In genomic region chr1:234887026-234887910, GRCh38 we compare ENCODE assay signal across 12 cellular contexts.
A peak's percentile ranks its signal among the peaks of the same experiment; 100 is the strongest.
DNase-seq lines count a peak whose midpoint lies in the region; ATAC-seq and TF ChIP-seq lines count a peak whose summit lies in the region.
"Had no signal": no experiment of that assay in that cellular context is flagged by ENCODE, and none has a peak within 500 bp of the region (broad histone marks: within the 10 kb centered on the region; RNA-seq: fewer than 3 reads in every experiment).

No MANE protein-coding gene starts in this region.

- H3K27ac ChIP-seq in RWPE2 (ENCODE audit: poor library complexity, severe bottlenecking): peak overlapping the region; percentile 17
- H3K27ac ChIP-seq in heart left ventricle: peak overlapping the region; percentile 85 to 97 (median 94)
- peak overlapping the region; percentile 98 for H3K27ac ChIP-seq in skeletal muscle tissue (ENCODE audit: low read depth, low read length)

- ATAC-seq in RWPE2 (ENCODE audit: low read depth) (no peak), heart left ventricle (peak; percentile 74 to 87 (median 78)), GM18858 (IDR thresholded peaks at IDR 0.05; ENCODE audit: unreplicated experiment) (no peak)
- ATAC-seq: T-cell had no signal

- H3K9ac ChIP-seq in skeletal muscle tissue (ENCODE audit: low read depth in 1 of 3, low read length in 3 of 3): peak overlapping the region; percentile 80 to 81 (median 80)

- no peaks in the 10 kb centered on the region for H3K27me3 ChIP-seq in RWPE2 (ENCODE audit: insufficient read depth, poor library complexity, severe bottlenecking)
- no peaks in the 10 kb centered on the region for H3K27me3 ChIP-seq in heart left ventricle
- H3K27me3 ChIP-seq in skeletal muscle tissue (ENCODE audit: control insufficient read depth in 3 of 3, insufficient read depth in 3 of 3, low read length in 3 of 3): no peaks in the 10 kb centered on the region
- H3K27me3 ChIP-seq in HAP-1 (ENCODE audit: low read depth): no peaks in the 10 kb centered on the region

- DNase-seq in GM04503 (ENCODE audit: low read depth): peak; percentile 35
- DNase-seq in RWPE2 (ENCODE audit: low spot score): no peak
- DNase-seq in heart left ventricle: peak in 4 of 5 donors; percentile 65 to 84 (median 74)
- DNase-seq in activated CD4-positive, alpha-beta T cell treated with anti-CD3 and anti-CD28 coated beads for 48 hours: no peak
- no peak for DNase-seq in HAP-1 (ENCODE audit: low spot score in 2 of 2)
- DNase-seq in NOMO-1 (lab: John Stamatoyannopoulos, UW; ENCODE audit: unreplicated experiment in 2 of 2): no peak
- DNase-seq: activated CD4-positive, alpha-beta memory T cell treated with anti-CD3 and anti-CD28 coated beads, Interleukin-2, amount 10 ng/mL, durations not matched to agents 7 days and 5 days; activated naive CD8-positive, alpha-beta T cell treated with anti-CD3 and anti-CD28 coated beads for 36 hours; stimulated activated CD4-positive, alpha-beta T cell treated with anti-CD3 and anti-CD28 coated beads, Interleukin-4, amount 100 ng/mL, for 24 hours; T-cell had no signal

- in situ Hi-C loops in HAP-1 (cut with MboI; ENCODE audit: low sequenced_read_pairs): no loop called here

- H3K36me3 ChIP-seq in RWPE2 (ENCODE audit: low read depth) (no peaks in the 10 kb centered on the region), heart left ventricle (no peaks in the 10 kb centered on the region), skeletal muscle tissue (ENCODE audit: control insufficient read depth in 3 of 3, insufficient read depth in 3 of 3, low read length in 3 of 3) (no peaks in the 10 kb centered on the region), HAP-1 (replicated peaks) (no peaks in the 10 kb centered on the region)

- TF ChIP-seq POLR2A in heart left ventricle (IDR thresholded peaks at IDR 0.05): no peak

- intact Hi-C loops in heart left ventricle (cut with DNase I): loop anchor here in 7 of 10 donors (2.0 to 10.0 kb wide), 9 partner anchors 110 to 276 kb away; partner anchors contain the start of gene IRF2BP2 (in 7 of the 7)

- peaks cover 11% of the 10 kb centered on the region for H3K4me1 ChIP-seq in RWPE2 (ENCODE audit: insufficient read depth, poor library complexity, severe bottlenecking)
- H3K4me1 ChIP-seq in heart left ventricle: peaks cover 0 to 43% (median 26%) of the 10 kb centered on the region in 12 donors
- peaks cover 36 to 42% (median 42%) of the 10 kb centered on the region in 3 donors for H3K4me1 ChIP-seq in skeletal muscle tissue (ENCODE audit: control insufficient read depth in 3 of 3, insufficient read depth in 3 of 3, low read length in 3 of 3)
- H3K4me1 ChIP-seq in HAP-1: no peaks in the 10 kb centered on the region

- no peak overlapping the region for H3K4me3 ChIP-seq in RWPE2 (ENCODE audit: severe bottlenecking)
- peak overlapping the region in 2 of 12 donors; percentile 1 to 6 for H3K4me3 ChIP-seq in heart left ventricle
- peak overlapping the region; percentile 54 to 62 (median 60) for H3K4me3 ChIP-seq in skeletal muscle tissue (ENCODE audit: low read length in 3 of 3)
- no peak overlapping the region for H3K4me3 ChIP-seq in HAP-1

- H3K9me3 ChIP-seq in RWPE2 (ENCODE audit: severe bottlenecking) (no peaks in the 10 kb centered on the region), heart left ventricle (no peaks in the 10 kb centered on the region), skeletal muscle tissue (ENCODE audit: control insufficient read depth in 3 of 3, low read length in 3 of 3) (no peaks in the 10 kb centered on the region), HAP-1 (no peaks in the 10 kb centered on the region)

- TF ChIP-seq CTCF in RWPE2 (IDR thresholded peaks at IDR 0.05; ENCODE audit: poor library complexity, severe bottlenecking) (no peak), heart left ventricle (IDR thresholded peaks at IDR 0.05) (no peak)

- WGBS in heart left ventricle, 4 donors: 50 to 60% (median 56%) methylated on average over 13 of the region's 13 CpGs

Comparison
In these comparisons a context has a peak if more than half of its experiments do, and no peak if none do; other contexts are left out.
1. DNase-seq: peak in GM04503 (single experiment) and heart left ventricle (4 of 5); none in RWPE2 (single experiment), activated CD4-positive, alpha-beta T cell treated with anti-CD3 and anti-CD28 coated beads for 48 hours (single experiment), HAP-1 (0 of 2) and NOMO-1 (0 of 2).
2. ATAC-seq: peak in heart left ventricle (4 of 4); none in RWPE2 (single experiment) and GM18858 (single experiment).
3. H3K27ac ChIP-seq: peak in every context shown above with its lines; median percentile 98 in skeletal muscle tissue; 94 in heart left ventricle; 17 in RWPE2.
4. H3K4me3 ChIP-seq: peak in skeletal muscle tissue (3 of 3); none in RWPE2 (single experiment) and HAP-1 (single experiment).